In genomic region chr20:2799271-2799670, GRCh38 we compare ENCODE assay signal across 9 cellular contexts. TPM values are rescaled to one million over a fixed set of nuclear protein-coding genes. Genes with fewer than 3 reads are reported as not detected.
DNase-seq lines count a peak whose midpoint lies in the region; ATAC-seq and TF ChIP-seq lines count a peak whose summit lies in the region.
"Had no signal": no experiment of that assay in that cellular context is flagged by ENCODE, and none has a peak within 500 bp of the region (broad histone marks: within the 10 kb centered on the region; RNA-seq: fewer than 3 reads in every experiment).

No MANE protein-coding gene starts in this region.

- 65% methylated on average over 9 of the region's 9 CpGs for whole genome bisulfite sequencing in hepatocyte (ENCODE audit: low lambda C conversion rate, missing lambda C conversion rate)

- no peaks in the 10 kb centered on the region for H3K79me2 ChIP-seq in OCI-LY3 (ENCODE audit: low read length)
- no peaks in the 10 kb centered on the region for H3K79me2 ChIP-seq in hepatocyte

- H3K27me3 ChIP-seq in OCI-LY3 (ENCODE audit: low read depth, low read length) (peaks cover 20% of the 10 kb centered on the region), hepatocyte (peaks cover 46% of the 10 kb centered on the region)
- H3K27me3 ChIP-seq: right lobe of liver had no signal

- H4K20me1 ChIP-seq in OCI-LY3 (ENCODE audit: insufficient read depth, low read length) (no peaks in the 10 kb centered on the region), hepatocyte (ENCODE audit: insufficient read depth, poor library complexity, severe bottlenecking) (no peaks in the 10 kb centered on the region)

- H2AFZ ChIP-seq in OCI-LY3 (ENCODE audit: low read depth, low read length) (peak overlapping the region; percentile 92), hepatocyte (no peak overlapping the region)

- H3K27ac ChIP-seq in OCI-LY3 (ENCODE audit: low read length) (peak overlapping the region; percentile 24; the same call in 1 of the 2 replicates), hepatocyte (peak overlapping the region; percentile 89), skin epidermis (peak overlapping the region in 3 of 21 experiments; percentile 0 to 50 (median 41))
- H3K27ac ChIP-seq: right lobe of liver had no signal

- H3K9me3 ChIP-seq in OCI-LY3 (ENCODE audit: insufficient read depth, low read length) (no peaks in the 10 kb centered on the region), hepatocyte (ENCODE audit: low read depth) (no peaks in the 10 kb centered on the region)
- H3K9me3 ChIP-seq: right lobe of liver had no signal

- H3K4me2 ChIP-seq in OCI-LY3 (ENCODE audit: low read length) (peak overlapping the region; percentile 90), hepatocyte (peak overlapping the region; percentile 81)

- H3K9me2 ChIP-seq in hepatocyte (replicated peaks; ENCODE audit: insufficient read depth): no peaks in the 10 kb centered on the region

- H3K36me3 ChIP-seq in OCI-LY3 (replicated peaks; ENCODE audit: low read depth, low read length): no peaks in the 10 kb centered on the region
- no peaks in the 10 kb centered on the region for H3K36me3 ChIP-seq in hepatocyte (replicated peaks; ENCODE audit: insufficient read depth, low read depth)
- H3K36me3 ChIP-seq: right lobe of liver had no signal

- ATAC-seq in HG03095 (IDR thresholded peaks at IDR 0.05; ENCODE audit: unreplicated experiment): no peak

- peak overlapping the region; percentile 11 for H3K4me3 ChIP-seq in GM12875 (ENCODE audit: low read depth, low read length)
- peak overlapping the region; percentile 82 for H3K4me3 ChIP-seq in OCI-LY3 (ENCODE audit: low read length)
- no peak overlapping the region for H3K4me3 ChIP-seq in hepatocyte
- H3K4me3 ChIP-seq in skin epidermis: peak overlapping the region in 5 of 7 experiments; percentile 30 to 43 (median 38)
- H3K4me3 ChIP-seq: right lobe of liver had no signal

- peak overlapping the region; percentile 68 for H3K9ac ChIP-seq in OCI-LY3 (ENCODE audit: low read length)

- H3K4me1 ChIP-seq in OCI-LY3 (ENCODE audit: low read length) (peaks cover 27% of the 10 kb centered on the region), hepatocyte (ENCODE audit: insufficient read depth) (peaks cover 3% of the 10 kb centered on the region)
- H3K4me1 ChIP-seq: right lobe of liver had no signal

- no peak for DNase-seq in hepatocyte (ENCODE audit: low spot score)
- DNase-seq in NCI-H446 treated with DMSO at 0.1 percent for 48 hours (lab: John Stamatoyannopoulos, UW): no peak
- no peak for DNase-seq in Kasumi-1 (lab: John Stamatoyannopoulos, UW)

- TF ChIP-seq CTCF in GM12875 (IDR thresholded peaks at IDR 0.05; ENCODE audit: borderline replicate concordance, insufficient read depth, low read depth, low read length) (no peak), OCI-LY3 (IDR thresholded peaks at IDR 0.05; ENCODE audit: low read depth, low read length) (no peak), hepatocyte (IDR thresholded peaks at IDR 0.05; ENCODE audit: poor library complexity) (no peak)

RNA-seq across cellular contexts. Expression of gene CPXM1, which starts 1.2 kb away (rescaled TPM):
- total RNA-seq in hepatocyte: 47.9 and 57.8 TPM in 2 replicates
- 66.3 and 82.5 TPM in 2 replicates for polyA plus RNA-seq in hepatocyte

RNA-seq across cellular contexts. Expression of gene C20orf141, which starts 15.5 kb away (rescaled TPM):
- total RNA-seq in hepatocyte: not detected in 2 replicates
- polyA plus RNA-seq in hepatocyte: 0.68 TPM in 1 of 2 replicates, not detected in the other
- total RNA-seq: dermis microvascular lymphatic vessel endothelial cell, right lobe of liver had no signal

RNA-seq across cellular contexts. Expression of gene TMEM239, which starts 16.9 kb away (rescaled TPM):
- not detected in 2 replicates for total RNA-seq in hepatocyte
- not detected in 2 replicates for polyA plus RNA-seq in hepatocyte
- total RNA-seq: dermis microvascular lymphatic vessel endothelial cell, right lobe of liver had no signal

RNA-seq across cellular contexts. Expression of gene PCED1A, which starts 41.2 kb away (rescaled TPM):
- 36.8 and 43.0 TPM in 2 replicates for total RNA-seq in hepatocyte
- 41.2 and 54.2 TPM in 2 replicates for polyA plus RNA-seq in hepatocyte

RNA-seq across cellular contexts. Expression of gene VPS16, which starts 41.3 kb away (rescaled TPM):
- total RNA-seq in hepatocyte: 28.5 and 34.6 TPM in 2 replicates
- polyA plus RNA-seq in hepatocyte: 38.1 and 42.9 TPM in 2 replicates
